In genomic region chr6:39166189-39166917, GRCh38 we compare ENCODE assay signal across 7 cellular contexts. TPM values are rescaled to one million over a fixed set of nuclear protein-coding genes. Genes with fewer than 3 reads are reported as not detected.
A peak's percentile ranks its signal among the peaks of the same experiment; 100 is the strongest.
DNase-seq lines count a peak whose midpoint lies in the region; ATAC-seq, FAIRE-seq and TF ChIP-seq lines count a peak whose summit lies in the region.

No MANE protein-coding gene starts in this region.

- WGBS in pancreas, 2 donors, result 29 to 34% methylated on average over 20 of the region's 20 CpGs
- 30 to 100% methylated on average over 1 to 20 of the region's 20 CpGs for WGBS in transverse colon (ENCODE audit: low coverage in 1 of 2), 2 donors

- H3K9ac ChIP-seq in MM.1S (ENCODE audit: low read length), result no peak overlapping the region

- in situ Hi-C loops in transverse colon (cut with MboI; ENCODE audit: low pct_ligation_motif_present in 1 of 4, low pct_unique_long_range_greater_than_20kb in 1 of 4, low sequenced_read_pairs in 3 of 4), result loop anchor here in 3 of 4 donors (5.0 to 25.0 kb wide), 3 partner anchors 136 to 304 kb away; no protein-coding TSS in a partner anchor

- no peak overlapping the region for H2AFZ ChIP-seq in MM.1S (ENCODE audit: low read length)

- no peak for TF ChIP-seq EP300 in transverse colon (IDR thresholded peaks at IDR 0.05; ENCODE audit: low read depth)

- H3K79me2 ChIP-seq in MM.1S (ENCODE audit: low read length), result no peaks in the 10 kb centered on the region

- peak; percentile 80 for ATAC-seq in RWPE2 (ENCODE audit: low read depth)
- ATAC-seq in pancreas, result peak; percentile 51 to 90 (median 77)

- no peaks in the 10 kb centered on the region for H3K9me2 ChIP-seq in MM.1S (replicated peaks; ENCODE audit: insufficient read depth, low read length)

- H3K27me3 ChIP-seq in MM.1S (replicated peaks; ENCODE audit: insufficient read depth, low read length) (no peaks in the 10 kb centered on the region), RWPE2 (ENCODE audit: insufficient read depth, poor library complexity, severe bottlenecking) (no peaks in the 10 kb centered on the region), pancreas (no peaks in the 10 kb centered on the region), transverse colon (peaks cover 3% of the 10 kb centered on the region)

- H4K20me1 ChIP-seq in MM.1S (ENCODE audit: insufficient read depth, low read length), result no peaks in the 10 kb centered on the region

- intact Hi-C loops in pancreas (cut with DNase I), result loop anchor here (2.0 to 10.0 kb wide), 3 partner anchors 136 to 138 kb away; no protein-coding TSS in a partner anchor
- intact Hi-C loops in transverse colon (cut with DNase I; ENCODE audit: low total_unique reads), result loop anchor here (2.0 kb wide), 1 partner anchor 138 kb away; no protein-coding TSS in a partner anchor

- peak; percentile 80 for DNase-seq in GM12892 (ENCODE audit: insufficient read length)
- peak; percentile 54 for DNase-seq in MM.1S
- DNase-seq in RWPE2 (ENCODE audit: low spot score), result no peak
- peak; percentile 58 for DNase-seq in activated gamma-delta T cell (lab: John Stamatoyannopoulos, UW)
- peak; percentile 86 for DNase-seq in germinal center (ENCODE audit: low spot score)
- DNase-seq in pancreas, result peak; percentile 68 to 98 (median 88)
- DNase-seq in transverse colon, result peak; percentile 84

- TF ChIP-seq CTCF in MM.1S (IDR thresholded peaks at IDR 0.05; ENCODE audit: low read length) (peak; percentile 90), RWPE2 (IDR thresholded peaks at IDR 0.05; ENCODE audit: poor library complexity, severe bottlenecking) (peak; percentile 91), pancreas (IDR thresholded peaks at IDR 0.05) (peak; percentile 84 to 91 (median 87)), transverse colon (IDR thresholded peaks at IDR 0.05) (peak; percentile 82 to 94 (median 86))

- H3K36me3 ChIP-seq in MM.1S (replicated peaks; ENCODE audit: insufficient read depth, low read length), result no peaks in the 10 kb centered on the region
- H3K36me3 ChIP-seq in RWPE2 (ENCODE audit: low read depth), result no peaks in the 10 kb centered on the region
- no peaks in the 10 kb centered on the region for H3K36me3 ChIP-seq in pancreas
- no peaks in the 10 kb centered on the region for H3K36me3 ChIP-seq in transverse colon

- no peak overlapping the region for H3K4me2 ChIP-seq in MM.1S (ENCODE audit: low read depth, low read length)

- no peaks in the 10 kb centered on the region for H3F3A ChIP-seq in MM.1S (ENCODE audit: insufficient read depth, low read length)

- H3K4me3 ChIP-seq in MM.1S (ENCODE audit: low read length) (no peak overlapping the region), RWPE2 (ENCODE audit: severe bottlenecking) (no peak overlapping the region), pancreas (no peak overlapping the region), transverse colon (no peak overlapping the region)

- H3K4me1 ChIP-seq in MM.1S (ENCODE audit: low read length), result no peaks in the 10 kb centered on the region
- H3K4me1 ChIP-seq in RWPE2 (ENCODE audit: insufficient read depth, poor library complexity, severe bottlenecking), result peaks cover 8% of the 10 kb centered on the region
- H3K4me1 ChIP-seq in pancreas, result peaks cover 3 to 12% (median 4%) of the 10 kb centered on the region in 3 donors
- peaks cover 0 to 30% (median 20%) of the 10 kb centered on the region in 4 donors for H3K4me1 ChIP-seq in transverse colon

- no peaks in the 10 kb centered on the region for H3K9me3 ChIP-seq in MM.1S (replicated peaks; ENCODE audit: insufficient read depth, low read length)
- H3K9me3 ChIP-seq in RWPE2 (ENCODE audit: severe bottlenecking), result no peaks in the 10 kb centered on the region
- H3K9me3 ChIP-seq in pancreas, result no peaks in the 10 kb centered on the region
- H3K9me3 ChIP-seq in transverse colon, result no peaks in the 10 kb centered on the region

- TF ChIP-seq POLR2A in GM12892 (IDR thresholded peaks at IDR 0.05; ENCODE audit: low read depth, low read length) (no peak), transverse colon (IDR thresholded peaks at IDR 0.05) (no peak)

- FAIRE-seq in GM12892 (lab: Jason Lieb, UNC), result peak; percentile 98
- FAIRE-seq in pancreas (lab: Jason Lieb, UNC), result no peak

- no peak overlapping the region for H3K27ac ChIP-seq in MM.1S (ENCODE audit: low read length)
- H3K27ac ChIP-seq in RWPE2 (ENCODE audit: poor library complexity, severe bottlenecking), result no peak overlapping the region
- no peak overlapping the region for H3K27ac ChIP-seq in pancreas
- H3K27ac ChIP-seq in transverse colon, result no peak overlapping the region

RNA-seq across cellular contexts. Expression of gene SAYSD1, which starts 51.4 kb away (rescaled TPM):
- polyA plus RNA-seq in GM12892 (2012; ENCODE audit: missing spikeins), result 4.1 TPM
- total RNA-seq in pancreas, result 10 to 100 TPM in 1 of 6 donors, 1 to 10 TPM in 5; 5.8 to 10.0 (median 7.5) TPM
- 10 to 100 TPM in 1 of 2 donors, 1 to 10 TPM in 1; 10.0 to 12.4 TPM for polyA plus RNA-seq in pancreas
- total RNA-seq in transverse colon, result 10 to 100 TPM in 3 of 4 donors, 1 to 10 TPM in 1; 2.2 to 30.7 (median 21.1) TPM
